8 cellular contexts compared by ENCODE assay signal in genomic region chr1:162633327-162633762, GRCh38. TPM values are rescaled to one million over a fixed set of nuclear protein-coding genes. Genes with fewer than 3 reads are reported as not detected.
DNase-seq lines count a peak whose midpoint lies in the region; ATAC-seq, FAIRE-seq and TF ChIP-seq lines count a peak whose summit lies in the region.

No MANE protein-coding gene starts in this region.

- no peak overlapping the region for H3K18ac ChIP-seq in neuronal stem cell (ENCODE audit: low read length)

- peak overlapping the region; percentile 98 for H3K27ac Mint-ChIP-seq in chondrocyte (ENCODE audit: unreplicated experiment)
- no peak overlapping the region for H3K27ac Mint-ChIP-seq in activated T-cell treated with anti-CD3 and anti-CD28 coated beads, Interleukin-2, amount 50 U/mL, for 72 hours

- H3K9me3 ChIP-seq in neuronal stem cell (replicated peaks in 1 of 2; ENCODE audit: control insufficient read depth in 2 of 2, insufficient read depth in 1 of 2, low read depth in 1 of 2, low read length in 2 of 2): no peaks in the 10 kb centered on the region

- peaks cover 68% of the 10 kb centered on the region for H3K4me1 Mint-ChIP-seq in chondrocyte (ENCODE audit: low read depth)
- no peaks in the 10 kb centered on the region for H3K4me1 Mint-ChIP-seq in activated T-cell treated with anti-CD3 and anti-CD28 coated beads, Interleukin-2, amount 50 U/mL, for 72 hours (ENCODE audit: low read depth)

- no peak overlapping the region for H2BK120ac ChIP-seq in neuronal stem cell (ENCODE audit: low read depth, low read length)

- no peak overlapping the region for H2BK12ac ChIP-seq in neuronal stem cell (ENCODE audit: low read length)

- no peak overlapping the region for H4K8ac ChIP-seq in neuronal stem cell (ENCODE audit: low read depth, low read length)

- H2AK5ac ChIP-seq in neuronal stem cell (ENCODE audit: low read depth, low read length): no peak overlapping the region

- H3K27me3 Mint-ChIP-seq in chondrocyte (ENCODE audit: low read depth): no peaks in the 10 kb centered on the region
- no peaks in the 10 kb centered on the region for H3K27me3 Mint-ChIP-seq in activated T-cell treated with anti-CD3 and anti-CD28 coated beads, Interleukin-2, amount 50 U/mL, for 72 hours (ENCODE audit: low read depth)

- H3K4me3 Mint-ChIP-seq in chondrocyte (ENCODE audit: unreplicated experiment): peak overlapping the region; percentile 86
- no peak overlapping the region for H3K4me3 Mint-ChIP-seq in activated T-cell treated with anti-CD3 and anti-CD28 coated beads, Interleukin-2, amount 50 U/mL, for 72 hours

- no peaks in the 10 kb centered on the region for H3K36me3 Mint-ChIP-seq in chondrocyte (ENCODE audit: low read depth)
- no peaks in the 10 kb centered on the region for H3K36me3 Mint-ChIP-seq in activated T-cell treated with anti-CD3 and anti-CD28 coated beads, Interleukin-2, amount 50 U/mL, for 72 hours (ENCODE audit: insufficient read depth in 2 of 2)

- H3K36me3 ChIP-seq in neuronal stem cell (replicated peaks in 1 of 2; ENCODE audit: control insufficient read depth in 2 of 2, insufficient read depth in 2 of 2, low read length in 2 of 2): no peaks in the 10 kb centered on the region

- no peak overlapping the region for H4K91ac ChIP-seq in neuronal stem cell (ENCODE audit: low read depth, low read length, poor library complexity)

- no peak overlapping the region for H3K4ac ChIP-seq in neuronal stem cell (ENCODE audit: low read length)

- no peak overlapping the region for H3K9ac ChIP-seq in neuronal stem cell (ENCODE audit: low read depth, low read length, poor library complexity)

- peak; percentile 81 for ATAC-seq in HG02798 (IDR thresholded peaks at IDR 0.05; ENCODE audit: poor library complexity, unreplicated experiment)
- no peak for ATAC-seq in activated T-cell treated with anti-CD3 and anti-CD28 coated beads, Interleukin-2, amount 50 U/mL, for 72 hours (replicated peaks in 1 of 2)

- no peaks in the 10 kb centered on the region for H3K9me3 Mint-ChIP-seq in chondrocyte (ENCODE audit: low read depth)
- H3K9me3 Mint-ChIP-seq in activated T-cell treated with anti-CD3 and anti-CD28 coated beads, Interleukin-2, amount 50 U/mL, for 72 hours: no peaks in the 10 kb centered on the region

- WGBS in neuronal stem cell (ENCODE audit: extremely low coverage in 2 of 2, insufficient read length in 2 of 2, insufficient replicate concordance in 1 of 2), 2 donors: no CpG with 5 or more reads among the region's 7 CpGs

- H3K23ac ChIP-seq in neuronal stem cell (ENCODE audit: low read depth, low read length, poor library complexity): no peak overlapping the region

- peaks cover 2 to 3% of the 10 kb centered on the region in 2 donors for H3K4me1 ChIP-seq in neuronal stem cell (ENCODE audit: control insufficient read depth in 2 of 2, insufficient read depth in 1 of 2, low read depth in 1 of 2, low read length in 2 of 2)

- TF ChIP-seq CTCF in chondrocyte (IDR thresholded peaks at IDR 0.05): peak; percentile 56

- no peak for DNase-seq in GM12892 (ENCODE audit: insufficient read length)
- DNase-seq in chondrocyte (ENCODE audit: low spot score): no peak
- DNase-seq in neuronal stem cell (ENCODE audit: low spot score): no peak
- DNase-seq in DMS79 (lab: John Stamatoyannopoulos, UW): no peak
- DNase-seq in GM19238 (ENCODE audit: insufficient read length, low spot score): no peak
- no peak for DNase-seq in activated T-cell treated with anti-CD3 and anti-CD28 coated beads, Interleukin-2, amount 50 U/mL, for 72 hours
- no peak for DNase-seq in middle frontal gyrus (ENCODE audit: extremely low spot score, low spot score)

- H3K27me3 ChIP-seq in neuronal stem cell (ENCODE audit: control insufficient read depth in 3 of 3, insufficient read depth in 3 of 3, low read depth in 1 of 3, low read length in 3 of 3): no peaks in the 10 kb centered on the region

- H3K27ac ChIP-seq in neuronal stem cell (replicated peaks; ENCODE audit: low read length): no peak overlapping the region

- TF ChIP-seq POLR2A in GM12892 (IDR thresholded peaks at IDR 0.05; ENCODE audit: low read depth, low read length): no peak

- H2BK15ac ChIP-seq in neuronal stem cell (ENCODE audit: low read length): no peak overlapping the region

- H3K4me3 ChIP-seq in neuronal stem cell (ENCODE audit: low read length in 2 of 2): no peak overlapping the region

- peak; percentile 86 for FAIRE-seq in GM12892 (lab: Jason Lieb, UNC)

- H3K4me2 ChIP-seq in neuronal stem cell (ENCODE audit: insufficient read depth, low read length, poor library complexity, severe bottlenecking): no peak overlapping the region

- no peaks in the 10 kb centered on the region for H3K79me1 ChIP-seq in neuronal stem cell (ENCODE audit: low read depth, low read length)

- no peak overlapping the region for H2BK5ac ChIP-seq in neuronal stem cell (ENCODE audit: low read length)

- H3K14ac ChIP-seq in neuronal stem cell (ENCODE audit: low read length): no peak overlapping the region

- H2AFZ ChIP-seq in neuronal stem cell (ENCODE audit: low read length): peak overlapping the region; percentile 69

RNA-seq across cellular contexts. Expression of gene DDR2, which starts 1.1 kb away (rescaled TPM):
- polyA plus RNA-seq in GM12892 (2012; ENCODE audit: missing spikeins): 5.7 TPM
- 103 to 182 TPM (median 172 TPM) in 3 replicates for total RNA-seq in chondrocyte
- polyA plus RNA-seq in neuronal stem cell (2013, experiment 1 of 2): 0.74 TPM
- polyA plus RNA-seq in neuronal stem cell (2013, experiment 2 of 2): 0.78 TPM
- under 1 TPM; 0.17 to 0.25 TPM for total RNA-seq in activated T-cell treated with anti-CD3 and anti-CD28 coated beads, Interleukin-2, amount 50 U/mL, for 72 hours

Comparison
In these comparisons a context has a peak if more than half of its experiments do, and no peak if none do; other contexts are left out.
1. RNA of gene DDR2, which starts 1.1 kb away (total RNA-seq): 103 to 182 TPM in chondrocyte; 0.17 to 0.25 TPM in activated T-cell treated with anti-CD3 and anti-CD28 coated beads, Interleukin-2, amount 50 U/mL, for 72 hours; every median in the first group is over 10 times any median in the second.